ENCODE assay signal across 8 cellular contexts in genomic region chr9:125829743-125830142, GRCh38.
DNase-seq lines count a peak whose midpoint lies in the region; ATAC-seq and TF ChIP-seq lines count a peak whose summit lies in the region.

No MANE protein-coding gene starts in this region.

- no peaks in the 10 kb centered on the region for H3K9me3 ChIP-seq in CD4-positive, CD25-positive, alpha-beta regulatory T cell (ENCODE audit: control insufficient read depth in 2 of 2, low read length in 2 of 2)
- H3K9me3 ChIP-seq in neutrophil (no peaks in the 10 kb centered on the region), vagina (no peaks in the 10 kb centered on the region)

- TF ChIP-seq CTCF in neutrophil (IDR thresholded peaks at IDR 0.05) (no peak), vagina (IDR thresholded peaks at IDR 0.05) (no peak)

- peak; percentile 39 to 77 (median 61) for DNase-seq in CD4-positive, CD25-positive, alpha-beta regulatory T cell
- peak; percentile 32 for DNase-seq in activated CD4-positive, CD25-positive, alpha-beta regulatory T cell treated with anti-CD3 and anti-CD28 coated beads, Interleukin-2, amount 50 U/mL, for 72 hours
- DNase-seq in effector CD8-positive, alpha-beta T cell (lab: John Stamatoyannopoulos, UW): peak; percentile 15
- DNase-seq in vagina (ENCODE audit: extremely low spot score in 2 of 2) (no peak), NCI-H345 (lab: John Stamatoyannopoulos, UW) (no peak)

- no peak for TF ChIP-seq POLR2A in vagina (IDR thresholded peaks at IDR 0.05)

- no peaks in the 10 kb centered on the region for H3K36me3 ChIP-seq in CD4-positive, CD25-positive, alpha-beta regulatory T cell (ENCODE audit: control insufficient read depth, insufficient read depth, low read length)
- H3K36me3 ChIP-seq in neutrophil (no peaks in the 10 kb centered on the region), vagina (no peaks in the 10 kb centered on the region)

- H3K4me1 ChIP-seq in CD4-positive, CD25-positive, alpha-beta regulatory T cell (ENCODE audit: control insufficient read depth, insufficient read depth, low read length, poor library complexity, severe bottlenecking): peaks cover 15% of the 10 kb centered on the region
- H3K4me1 ChIP-seq in neutrophil (ENCODE audit: control insufficient read depth in 1 of 2, insufficient read depth in 1 of 2, low read depth in 1 of 2, low read length in 1 of 2): peaks cover 4 to 22% of the 10 kb centered on the region in 2 experiments
- H3K4me1 ChIP-seq in vagina: no peaks in the 10 kb centered on the region

- no peaks in the 10 kb centered on the region for H3K27me3 Mint-ChIP-seq in CD4-positive, CD25-positive, alpha-beta regulatory T cell

- peaks cover 7 to 35% (median 19%) of the 10 kb centered on the region in 4 donors for H3K4me1 Mint-ChIP-seq in CD4-positive, CD25-positive, alpha-beta regulatory T cell

- H3K9me3 Mint-ChIP-seq in CD4-positive, CD25-positive, alpha-beta regulatory T cell: no peaks in the 10 kb centered on the region

- peak overlapping the region; percentile 65 for H3K27ac ChIP-seq in CD4-positive, CD25-positive, alpha-beta regulatory T cell (ENCODE audit: insufficient read depth, low read length, poor library complexity, severe bottlenecking)
- peak overlapping the region; percentile 33 for H3K27ac ChIP-seq in neutrophil
- H3K27ac ChIP-seq in vagina: peak overlapping the region; percentile 33

- H3K27ac Mint-ChIP-seq in CD4-positive, CD25-positive, alpha-beta regulatory T cell: peak overlapping the region; percentile 89 to 96 (median 90)

- no peaks in the 10 kb centered on the region for H3K36me3 Mint-ChIP-seq in CD4-positive, CD25-positive, alpha-beta regulatory T cell

- ATAC-seq in CD4-positive, CD25-positive, alpha-beta regulatory T cell (ENCODE audit: low read depth in 2 of 2): peak; percentile 91 to 92
- ATAC-seq in HG02798 (IDR thresholded peaks at IDR 0.05; ENCODE audit: poor library complexity, unreplicated experiment): peak; percentile 46
- no peak for ATAC-seq in HG03460 (IDR thresholded peaks at IDR 0.05; ENCODE audit: unreplicated experiment)

- intact Hi-C loops in vagina (cut with DNase I): no loop called here

- no peaks in the 10 kb centered on the region for H3K27me3 ChIP-seq in CD4-positive, CD25-positive, alpha-beta regulatory T cell (ENCODE audit: control insufficient read depth, insufficient read depth, low read length)
- H3K27me3 ChIP-seq in neutrophil (no peaks in the 10 kb centered on the region), vagina (no peaks in the 10 kb centered on the region)

- peak overlapping the region; percentile 95 for H3K4me3 ChIP-seq in CD4-positive, CD25-positive, alpha-beta regulatory T cell (ENCODE audit: low read depth, low read length)
- peak overlapping the region; percentile 31 to 46 for H3K4me3 ChIP-seq in neutrophil (ENCODE audit: low read depth in 1 of 2, low read length in 1 of 2)
- peak overlapping the region; percentile 32 to 40 for H3K4me3 ChIP-seq in vagina

- peak overlapping the region; percentile 88 to 94 (median 90) for H3K4me3 Mint-ChIP-seq in CD4-positive, CD25-positive, alpha-beta regulatory T cell

Comparison
In these comparisons a context has a peak if more than half of its experiments do, and no peak if none do; other contexts are left out.
1. DNase-seq: peak in CD4-positive, CD25-positive, alpha-beta regulatory T cell (3 of 3), activated CD4-positive, CD25-positive, alpha-beta regulatory T cell treated with anti-CD3 and anti-CD28 coated beads, Interleukin-2, amount 50 U/mL, for 72 hours (single experiment) and effector CD8-positive, alpha-beta T cell (single experiment); none in vagina (0 of 2) and NCI-H345 (single experiment).
2. H3K4me3 ChIP-seq: peak in every context shown above with its lines; median percentile 95 in CD4-positive, CD25-positive, alpha-beta regulatory T cell; 38 in neutrophil; 36 in vagina.
3. Peak in every context shown above with its lines, with median percentiles within 50 percentile points of each other: H3K27ac ChIP-seq.